Comparison of ENCODE assay signal across 9 cellular contexts in the genomic region with DNA sequence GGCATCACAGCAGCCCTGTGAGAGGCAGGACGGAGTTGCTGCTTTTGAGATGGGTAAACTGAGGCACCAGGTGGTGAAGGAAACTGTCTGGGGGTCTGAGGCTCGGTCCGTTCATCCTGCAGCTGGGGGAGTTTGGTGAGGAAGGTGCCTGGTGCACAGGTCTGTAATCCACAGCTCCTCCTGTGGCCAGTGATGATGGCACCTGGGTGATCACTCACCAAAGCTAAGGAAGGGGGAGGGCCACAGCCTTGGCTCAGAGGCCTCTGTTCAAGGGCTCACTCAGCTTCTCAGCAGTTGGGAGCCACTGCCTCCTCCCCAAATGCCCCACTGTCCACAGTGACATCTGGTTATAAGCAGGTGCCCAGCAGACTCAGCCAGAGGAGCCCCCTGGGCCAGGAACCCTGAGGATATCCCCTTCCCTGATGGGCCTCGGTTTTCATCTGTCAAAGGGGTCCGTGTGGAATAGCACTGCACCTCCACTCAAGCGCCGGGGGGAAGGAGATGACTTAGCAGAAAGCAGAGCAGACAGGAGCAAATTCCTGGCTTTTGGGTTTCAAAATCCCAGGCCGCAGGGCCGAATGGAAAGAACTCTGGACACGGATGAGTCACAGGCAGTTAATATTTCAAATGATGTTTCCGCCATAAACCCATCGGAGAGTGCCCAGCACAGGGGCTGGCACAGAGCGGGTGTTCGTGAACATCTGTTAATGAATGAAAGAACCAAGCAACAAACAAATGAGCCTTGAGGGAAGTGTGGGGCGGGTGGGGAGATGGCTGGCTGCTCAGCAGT.
A peak's percentile ranks its signal among the peaks of the same experiment; 100 is the strongest.
DNase-seq lines count a peak whose midpoint lies in the region; ATAC-seq and TF ChIP-seq lines count a peak whose summit lies in the region.
"Had no signal": no experiment of that assay in that cellular context is flagged by ENCODE, and none has a peak within 500 bp of the region (broad histone marks: within the 10 kb centered on the region; RNA-seq: fewer than 3 reads in every experiment).

No MANE protein-coding gene starts in this region.

- peak; percentile 91 for DNase-seq in GM04504 (ENCODE audit: low read depth)
- DNase-seq in NB4 (ENCODE audit: low read depth) = peak; percentile 12
- DNase-seq in epithelial cell of esophagus (ENCODE audit: low read depth) = peak; percentile 10
- DNase-seq in progenitor cell of endocrine pancreas (ENCODE audit: low spot score, unreplicated experiment) = no peak
- DNase-seq in KG1 (lab: John Stamatoyannopoulos, UW) = no peak

- H3K27me3 Mint-ChIP-seq in progenitor cell of endocrine pancreas = peaks cover 21% of the 10 kb centered on the region
- H3K27me3 Mint-ChIP-seq: activated naive CD4-positive, alpha-beta T cell treated with anti-CD3 and anti-CD28 coated beads, Interleukin-2, amount 50 U/mL, for 24 hours had no signal

- H3K4me3 ChIP-seq in NB4 (ENCODE audit: low read depth, low read length) (no peak overlapping the region), epithelial cell of esophagus (ENCODE audit: low read length) (no peak overlapping the region)

- no peak overlapping the region for H3K4me3 Mint-ChIP-seq in progenitor cell of endocrine pancreas (ENCODE audit: low read depth)
- H3K4me3 Mint-ChIP-seq: activated naive CD4-positive, alpha-beta T cell treated with anti-CD3 and anti-CD28 coated beads, Interleukin-2, amount 50 U/mL, for 24 hours had no signal

- H3K9me3 Mint-ChIP-seq in progenitor cell of endocrine pancreas (ENCODE audit: low read depth) = no peaks in the 10 kb centered on the region
- H3K9me3 Mint-ChIP-seq: activated naive CD4-positive, alpha-beta T cell treated with anti-CD3 and anti-CD28 coated beads, Interleukin-2, amount 50 U/mL, for 24 hours had no signal

- no peaks in the 10 kb centered on the region for H3K36me3 Mint-ChIP-seq in progenitor cell of endocrine pancreas (ENCODE audit: insufficient read depth)
- H3K36me3 Mint-ChIP-seq: activated naive CD4-positive, alpha-beta T cell treated with anti-CD3 and anti-CD28 coated beads, Interleukin-2, amount 50 U/mL, for 24 hours had no signal

- peaks cover 2% of the 10 kb centered on the region for H3K4me1 Mint-ChIP-seq in progenitor cell of endocrine pancreas (ENCODE audit: low read depth)
- H3K4me1 Mint-ChIP-seq: activated naive CD4-positive, alpha-beta T cell treated with anti-CD3 and anti-CD28 coated beads, Interleukin-2, amount 50 U/mL, for 24 hours had no signal

- ATAC-seq in GM18519 (IDR thresholded peaks at IDR 0.05; ENCODE audit: low FRiP score, unreplicated experiment) = no peak
- ATAC-seq in GM18873 (IDR thresholded peaks at IDR 0.05; ENCODE audit: low FRiP score, unreplicated experiment) = no peak
- ATAC-seq in GM19035 (IDR thresholded peaks at IDR 0.05; ENCODE audit: unreplicated experiment) = no peak

- no peak for TF ChIP-seq POLR2A in NB4 (IDR thresholded peaks at IDR 0.05; ENCODE audit: extremely low read depth, insufficient read length)

- peak; percentile 38 for TF ChIP-seq CTCF in NB4 (IDR thresholded peaks at IDR 0.05; ENCODE audit: low read depth, low read length)
- no peak for TF ChIP-seq CTCF in epithelial cell of esophagus (IDR thresholded peaks at IDR 0.05; ENCODE audit: insufficient read depth, low read depth, low read length, missing control alignments)
- peak; percentile 46 for TF ChIP-seq CTCF in progenitor cell of endocrine pancreas (IDR thresholded peaks at IDR 0.05; ENCODE audit: unreplicated experiment)

- no peak overlapping the region for H3K27ac Mint-ChIP-seq in progenitor cell of endocrine pancreas
- H3K27ac Mint-ChIP-seq: activated naive CD4-positive, alpha-beta T cell treated with anti-CD3 and anti-CD28 coated beads, Interleukin-2, amount 50 U/mL, for 24 hours had no signal

Comparison
In these comparisons a context has a peak if more than half of its experiments do, and no peak if none do; other contexts are left out.
1. DNase-seq: peak in GM04504 (single experiment), NB4 (single experiment) and epithelial cell of esophagus (single experiment); none in progenitor cell of endocrine pancreas (single experiment) and KG1 (single experiment).